Comparison of ENCODE assay signal across 27 cellular contexts in the genomic region with DNA sequence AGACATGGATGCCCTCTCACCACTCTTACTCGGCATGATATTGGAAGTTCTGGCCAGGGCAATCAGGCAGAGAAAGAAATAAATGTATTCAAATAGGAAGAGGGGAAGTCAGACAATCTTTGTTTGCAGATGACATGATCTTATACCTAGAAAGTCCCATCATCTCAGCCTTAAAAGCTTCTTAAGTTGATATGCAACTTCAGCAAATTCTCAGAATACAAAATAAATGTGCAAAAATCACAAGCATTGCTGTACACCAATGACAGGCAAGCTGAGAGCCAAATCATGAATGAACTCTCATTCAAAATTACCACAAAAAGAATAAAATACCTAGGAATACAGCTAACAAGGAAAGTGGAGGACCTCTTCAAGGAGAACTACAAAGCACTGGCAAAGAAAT.
"Had no signal": no experiment of that assay in that cellular context is flagged by ENCODE, and none has a peak within 500 bp of the region (broad histone marks: within the 10 kb centered on the region; RNA-seq: fewer than 3 reads in every experiment).

No MANE protein-coding gene starts in this region.

- H3K36me3 ChIP-seq: stomach, suprapubic skin, thoracic aorta, thyroid gland, tibial artery, tibial nerve, transverse colon, upper lobe of left lung, upper lobe of right lung, uterus, vagina had no signal

- H3K9me3 ChIP-seq: suprapubic skin, testis, thoracic aorta, thyroid gland, tibial artery, tibial nerve, transverse colon, upper lobe of left lung, upper lobe of right lung, uterus, vagina had no signal

- H3K4me1 ChIP-seq: stomach, suprapubic skin, testis, thyroid gland, tibial artery, tibial nerve, transverse colon, upper lobe of left lung, upper lobe of right lung, uterus, vagina had no signal

- ATAC-seq: stimulated activated effector memory CD8-positive, alpha-beta T cell treated with anti-CD3 and anti-CD28 coated beads, Interleukin-12 subunit alpha, Interleukin-12 subunit beta, amount 100 ng/mL, for 72 hours; stimulated activated memory B cell treated with anti-CD40 and anti-IgM and Interleukin-4, amounts not matched to agents 10 μg/mL and 1 μg/mL and 100 μg/mL, for 72 hours; stimulated activated naive B cell treated with anti-CD40 and anti-IgM and Interleukin-4, amounts not matched to agents 10 μg/mL and 1 μg/mL and 100 μg/mL, for 72 hours; stimulated activated naive CD8-positive, alpha-beta T cell treated with anti-CD3 and anti-CD28 coated beads, Interleukin-15, amount 100 ng/mL, for 72 hours; stimulated activated naive CD8-positive, alpha-beta T cell treated with anti-CD3 and anti-CD28 coated beads, Interleukin-15, Interleukin-2, amounts not matched to agents 100 U/mL and 50 U/mL, for 24 hours; upper lobe of right lung had no signal

- FAIRE-seq: urothelium cell line had no signal

- DNase-seq: stimulated activated CD4-positive, alpha-beta T cell treated with anti-CD3 and anti-CD28 coated beads, Interleukin-2, amount 100 ng/mL, for 48 hours; stimulated activated CD4-positive, alpha-beta T cell treated with anti-CD3 and anti-CD28 coated beads, Interleukin-4, amount 100 ng/mL, for 1 hour; stimulated activated CD4-positive, alpha-beta T cell treated with anti-CD3 and anti-CD28 coated beads, Interleukin-4, amount 100 ng/mL, for 24 hours; stimulated activated CD4-positive, alpha-beta T cell treated with anti-CD3 and anti-CD28 coated beads, Interleukin-4, amount 100 ng/mL, for 4 hours; stimulated activated CD8-positive, alpha-beta memory T cell treated with anti-CD3 and anti-CD28 coated beads, Interleukin-4, amount 100 ng/mL, for 48 hours; stimulated activated naive B cell treated with anti-CD40 and anti-IgM and Interleukin-4, amounts not matched to agents 10 μg/mL and 1 μg/mL and 100 μg/mL, for 72 hours; stimulated activated naive CD4-positive, alpha-beta T cell; stimulated activated naive CD4-positive, alpha-beta T cell treated with Interleukin-2 at 50 U/mL for 16 hours; stimulated activated naive CD8-positive, alpha-beta T cell treated with anti-CD3 and anti-CD28 coated beads, Interleukin-15, amount 100 ng/mL, for 72 hours; stimulated activated naive CD8-positive, alpha-beta T cell treated with anti-CD3 and anti-CD28 coated beads, Interleukin-15, Interleukin-2, amounts not matched to agents 100 U/mL and 50 U/mL, for 24 hours; stomach; substantia nigra; testis; thyroid gland; tibial artery; transverse colon; trophoblast cell; upper lobe of left lung; upper lobe of right lung; uterus had no signal

- H3K27me3 ChIP-seq: stomach, suprapubic skin, testis, thyroid gland, tibial artery, tibial nerve, transverse colon, upper lobe of left lung, upper lobe of right lung, uterus, vagina had no signal

- H3K27ac ChIP-seq: stomach, suprapubic skin, testis, thoracic aorta, thyroid gland, tibial artery, tibial nerve, transverse colon, upper lobe of left lung, upper lobe of right lung, uterus, vagina had no signal

- H3K4me3 ChIP-seq: stomach, suprapubic skin, testis, thoracic aorta, thyroid gland, tibial artery, tibial nerve, transverse colon, upper lobe of left lung, upper lobe of right lung, uterus, vagina had no signal
